Comparison of ENCODE assay signal across 21 cellular contexts in genomic region chr5:12920527-12920926, GRCh38.
DNase-seq lines count a peak whose midpoint lies in the region; ATAC-seq, FAIRE-seq and TF ChIP-seq lines count a peak whose summit lies in the region.
"Had no signal": no experiment of that assay in that cellular context is flagged by ENCODE, and none has a peak within 500 bp of the region (broad histone marks: within the 10 kb centered on the region; RNA-seq: fewer than 3 reads in every experiment).

No MANE protein-coding gene starts in this region.

- no peaks in the 10 kb centered on the region; a peak in 1 of 7 replicates for H3K36me3 Mint-ChIP-seq in H9 (ENCODE audit: insufficient read depth in 1 of 3, low read depth in 3 of 3)
- H3K36me3 Mint-ChIP-seq: CD4-positive, CD25-positive, alpha-beta regulatory T cell; CD8-positive, alpha-beta T cell had no signal

- H3K9me3 ChIP-seq in PC-3 (ENCODE audit: low read length) (no peaks in the 10 kb centered on the region), H9 (ENCODE audit: control insufficient read depth, low read depth, low read length) (no peaks in the 10 kb centered on the region)
- H3K9me3 ChIP-seq: BLaER1, Caco-2 had no signal

- no peak overlapping the region for H2BK12ac ChIP-seq in H9 (ENCODE audit: insufficient read length, low read depth, low read length)

- H3F3A ChIP-seq in PC-3 (ENCODE audit: low read length, unreplicated experiment) = no peaks in the 10 kb centered on the region

- H2BK120ac ChIP-seq in H9 (ENCODE audit: low read depth, low read length, poor library complexity, severe bottlenecking) = no peak overlapping the region

- no peaks in the 10 kb centered on the region for H3K4me1 Mint-ChIP-seq in H9
- H3K4me1 Mint-ChIP-seq: B cell; CD4-positive, CD25-positive, alpha-beta regulatory T cell had no signal

- H4K5ac ChIP-seq in H9 (ENCODE audit: insufficient read length, low read depth, low read length) = no peak overlapping the region

- no peaks in the 10 kb centered on the region for H3K36me3 ChIP-seq in PC-3 (ENCODE audit: low read depth, low read length)
- H3K36me3 ChIP-seq in bronchial epithelial cell (ENCODE audit: control insufficient read depth, insufficient read depth, low read length) = no peaks in the 10 kb centered on the region
- H3K36me3 ChIP-seq: BLaER1 had no signal

- H3K4me1 ChIP-seq in PC-3 (ENCODE audit: insufficient read depth, low read length) (peaks cover 6% of the 10 kb centered on the region; the same call in 1 of the 2 replicates), H9 (ENCODE audit: insufficient read depth, low read length) (no peaks in the 10 kb centered on the region; the same call in 1 of the 2 replicates)
- H3K4me1 ChIP-seq: BLaER1, Caco-2 had no signal

- H3K4me2 ChIP-seq in PC-3 (ENCODE audit: low read length) (no peak overlapping the region), H9 (ENCODE audit: insufficient read depth, insufficient read length, low read length) (no peak overlapping the region)
- H3K4me2 ChIP-seq: BLaER1 had no signal

- H2BK15ac ChIP-seq in H9 (ENCODE audit: low read depth, low read length) = no peak overlapping the region

- H3K9me3 Mint-ChIP-seq in H9 = peaks cover 0 to 2% of the 10 kb centered on the region in 2 experiments; a peak in 1 of 5 replicates

- no peak overlapping the region for H3T11ph ChIP-seq in H9 (ENCODE audit: low read length)

- H2AFZ ChIP-seq in PC-3 (ENCODE audit: low read length) (no peak overlapping the region), H9 (ENCODE audit: low read length) (no peak overlapping the region)

- no TSS peak for BruUV-seq in PC-3 (replicated peaks; lab: Mats Ljungman, UMichigan)

- H4K91ac ChIP-seq in H9 (ENCODE audit: insufficient read length, low read depth, low read length) = no peak overlapping the region

- no peak overlapping the region for H3K18ac ChIP-seq in H9 (ENCODE audit: insufficient read length, low read depth, low read length)

- TF ChIP-seq CTCF in PC-3 (conservative IDR thresholded peaks at IDR 0.05; ENCODE audit: low read depth, low read length) (no peak), bronchial epithelial cell (IDR thresholded peaks at IDR 0.05; ENCODE audit: insufficient read depth, low read length, severe bottlenecking) (no peak), H9 (conservative IDR thresholded peaks at IDR 0.05) (no peak)

- no peak overlapping the region for H4K8ac ChIP-seq in H9 (replicated peaks; ENCODE audit: insufficient read length, low read depth, low read length)

- no peaks in the 10 kb centered on the region for H3K79me2 ChIP-seq in PC-3 (ENCODE audit: low read length)
- H3K79me2 ChIP-seq in H9 (ENCODE audit: insufficient read depth, low read length) = no peaks in the 10 kb centered on the region

- H4K20me1 ChIP-seq in PC-3 (ENCODE audit: low read length) (no peaks in the 10 kb centered on the region), H9 (ENCODE audit: control insufficient read depth, insufficient read depth, insufficient read length) (no peaks in the 10 kb centered on the region)
- H4K20me1 ChIP-seq: BLaER1 had no signal

- H3K27ac ChIP-seq in PC-3 (ENCODE audit: low read length) = no peak overlapping the region
- no peak overlapping the region for H3K27ac ChIP-seq in H9 (ENCODE audit: insufficient read length, low read depth, low read length)
- H3K27ac ChIP-seq: BLaER1, C4-2B had no signal

- no CpG with 5 or more reads among the region's 2 CpGs for WGBS in H9 (ENCODE audit: extremely low coverage, insufficient read length, low lambda C conversion rate)

- no peaks in the 10 kb centered on the region for H3K79me1 ChIP-seq in H9 (ENCODE audit: insufficient read depth, low read depth, low read length, poor library complexity, severe bottlenecking)

- H3K14ac ChIP-seq in H9 (ENCODE audit: insufficient read depth, low read length) = no peak overlapping the region

- intact Hi-C loops in PC-3 (cut with micrococcal nuclease) = no loop called here

- no peak overlapping the region for H2AK5ac ChIP-seq in H9 (ENCODE audit: insufficient read length, low read length)

- H3K23ac ChIP-seq in H9 (ENCODE audit: insufficient read length, low read depth, low read length) = no peak overlapping the region

- H3K27me3 ChIP-seq in PC-3 (ENCODE audit: low read length) = no peaks in the 10 kb centered on the region
- H3K27me3 ChIP-seq in bronchial epithelial cell (ENCODE audit: control insufficient read depth, insufficient read depth, low read length) = no peaks in the 10 kb centered on the region
- H3K27me3 ChIP-seq in H9 (ENCODE audit: insufficient read depth, low read length) = no peaks in the 10 kb centered on the region
- H3K27me3 ChIP-seq: BLaER1 had no signal

- H2BK5ac ChIP-seq in H9 (ENCODE audit: insufficient read length, low read length) = no peak overlapping the region

- H3K9me2 ChIP-seq in PC-3 (replicated peaks; ENCODE audit: low read length) = no peaks in the 10 kb centered on the region

- no peak overlapping the region for H3K4me3 Mint-ChIP-seq in H9
- H3K4me3 Mint-ChIP-seq: B cell; CD4-positive, CD25-positive, alpha-beta regulatory T cell; CD8-positive, alpha-beta T cell had no signal

- H3K4ac ChIP-seq in H9 (ENCODE audit: low read depth, low read length) = no peak overlapping the region

- no peaks in the 10 kb centered on the region for H3K23me2 ChIP-seq in H9 (ENCODE audit: insufficient read length, low read depth, low read length, poor library complexity, severe bottlenecking)

- H3K9ac ChIP-seq in PC-3 (ENCODE audit: low read length) = no peak overlapping the region
- no peak overlapping the region for H3K9ac ChIP-seq in H9 (ENCODE audit: extremely low read depth, insufficient read length, low read length)
- H3K9ac ChIP-seq: BLaER1 had no signal

- no peaks in the 10 kb centered on the region for H3K27me3 Mint-ChIP-seq in H9 (ENCODE audit: low read depth)
- H3K27me3 Mint-ChIP-seq: B cell; CD4-positive, CD25-positive, alpha-beta regulatory T cell had no signal

- no peak overlapping the region for H3K56ac ChIP-seq in H9 (ENCODE audit: insufficient read length, low read depth, low read length)

- FAIRE-seq in bronchial epithelial cell (lab: Jason Lieb, UNC) = no peak
- FAIRE-seq: A204.1, GM12878, GM18507, H54 had no signal

- peak; percentile 20 for DNase-seq in ELR (ENCODE audit: low read depth)
- peak; percentile 55 for DNase-seq in PC-3
- peak; percentile 17 for DNase-seq in bronchial epithelial cell (ENCODE audit: low read depth)
- no peak for DNase-seq in H9
- DNase-seq in hepatic stellate cell (ENCODE audit: low spot score) = no peak
- DNase-seq: Caco-2; CD4-positive, CD25-positive, alpha-beta regulatory T cell; CD8-positive, alpha-beta T cell; DMS153; DND-41; GDM1; GOT3; HCEC 1CT had no signal

- H3K27ac Mint-ChIP-seq in H9 = no peak overlapping the region
- H3K27ac Mint-ChIP-seq: B cell; CD4-positive, CD25-positive, alpha-beta regulatory T cell; CD8-positive, alpha-beta T cell had no signal

- H2BK20ac ChIP-seq in H9 (ENCODE audit: low read depth, low read length, poor library complexity, severe bottlenecking) = no peak overlapping the region

- no peak overlapping the region for H3K4me3 ChIP-seq in PC-3 (ENCODE audit: low read length)
- H3K4me3 ChIP-seq in bronchial epithelial cell (ENCODE audit: low read depth, low read length) = no peak overlapping the region
- H3K4me3 ChIP-seq: BLaER1, GM12878 had no signal

- POLR2A ChIA-PET in PC-3 (lab: Charles Lee; ENCODE audit: unreplicated experiment) = no interaction called here

- CTCF ChIA-PET in PC-3 (lab: Charles Lee) = no interaction called here

- ATAC-seq in PC-3 (no peak), GM18502 (IDR thresholded peaks at IDR 0.05; ENCODE audit: poor library complexity, unreplicated experiment) (no peak)
- ATAC-seq: CD8-positive, alpha-beta T cell; GM12878 had no signal

Comparison
In these comparisons a context has a peak if more than half of its experiments do, and no peak if none do; other contexts are left out.
1. DNase-seq: peak in ELR (single experiment), PC-3 (single experiment) and bronchial epithelial cell (single experiment); none in H9 (single experiment) and hepatic stellate cell (single experiment).